1 cellular context compared by ENCODE assay signal in the genomic region with DNA sequence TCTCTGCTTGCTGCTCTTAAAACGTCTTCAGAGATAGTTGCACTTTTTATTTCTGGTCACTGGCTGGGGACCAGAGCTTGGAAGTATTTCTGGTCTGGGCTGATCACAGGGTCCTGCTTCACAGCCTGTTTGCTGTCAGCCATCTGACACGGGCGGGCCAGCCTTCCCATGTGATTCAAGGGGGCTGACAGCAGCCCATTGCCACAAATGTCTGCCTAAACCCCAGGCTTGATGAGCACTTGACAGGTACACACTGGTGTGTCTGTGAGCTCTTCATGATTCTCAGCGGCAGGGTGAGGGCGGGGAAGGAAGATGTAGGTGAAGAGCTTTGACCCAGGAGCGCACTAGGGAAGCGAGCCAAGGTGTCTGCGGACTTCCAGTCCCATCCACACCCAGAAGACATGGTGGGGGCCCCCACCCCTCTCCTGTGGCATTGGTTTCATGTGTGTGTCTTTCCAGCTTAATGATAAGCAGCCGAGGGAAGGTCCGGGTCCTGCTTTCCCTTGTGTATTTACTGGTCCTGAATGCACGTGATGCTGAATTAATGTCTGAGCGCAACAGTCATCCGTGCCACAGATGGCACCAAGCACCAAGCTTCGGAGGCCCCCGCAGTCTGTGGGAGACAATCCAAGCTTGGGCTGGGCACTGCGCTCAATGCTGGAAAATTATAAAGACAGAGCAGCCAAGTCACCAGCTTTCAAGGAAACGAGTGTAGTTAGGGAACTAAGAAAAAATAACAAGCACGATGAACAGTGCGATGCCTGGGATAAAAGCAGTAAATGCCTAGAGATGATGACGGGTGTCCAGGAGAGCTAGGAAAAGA.
TF ChIP-seq lines count a peak whose summit lies in the region.

No MANE protein-coding gene starts in this region.

TF ChIP-seq in SK-N-SH treated with all-trans-retinoic acid at 6 μM for 48 hours, 23 proteins besides CTCF, POLR2A, EP300 and RAD21 (continued from another document):
- no peak for TF ChIP-seq TSHZ2 (CRISPR knock-in tag; IDR thresholded peaks at IDR 0.05)
- TF ChIP-seq GLIS3 (CRISPR knock-in tag; IDR thresholded peaks at IDR 0.05), result no peak
- TF ChIP-seq ARNTL (CRISPR knock-in tag; IDR thresholded peaks at IDR 0.05; ENCODE audit: borderline replicate concordance, low read depth), result no peak
- TF ChIP-seq TOX (CRISPR knock-in tag; IDR thresholded peaks at IDR 0.05; ENCODE audit: borderline replicate concordance), result no peak
- TF ChIP-seq ZNF8 (CRISPR knock-in tag; IDR thresholded peaks at IDR 0.05), result no peak
- no peak for TF ChIP-seq ZFP3 (CRISPR knock-in tag; IDR thresholded peaks at IDR 0.05)
